20 cellular contexts compared by ENCODE assay signal in genomic region chr19:55690109-55690768, GRCh38. TPM values are rescaled to one million over a fixed set of nuclear protein-coding genes. Genes with fewer than 3 reads are reported as not detected.
DNase-seq lines count a peak whose midpoint lies in the region; ATAC-seq, FAIRE-seq and TF ChIP-seq lines count a peak whose summit lies in the region.
"Had no signal": no experiment of that assay in that cellular context is flagged by ENCODE, and none has a peak within 500 bp of the region (broad histone marks: within the 10 kb centered on the region; RNA-seq: fewer than 3 reads in every experiment).

No MANE protein-coding gene starts in this region.

- H3K27ac ChIP-seq in heart right ventricle, result no peak overlapping the region
- H3K27ac ChIP-seq in sigmoid colon, result no peak overlapping the region
- no peak overlapping the region for H3K27ac ChIP-seq in gastroesophageal sphincter

- DNase-seq in left cardiac atrium (peak; percentile 13), heart right ventricle (no peak), RCC 7860 (ENCODE audit: low spot score) (peak; percentile 27), left kidney (ENCODE audit: low read depth, low spot score) (peak; percentile 84), sigmoid colon (peak; percentile 58), urothelium cell line (ENCODE audit: low spot score) (no peak)
- DNase-seq in activated CD4-positive, alpha-beta T cell treated with anti-CD3 and anti-CD28 coated beads, Interleukin-2, amount 10 ng/mL, durations not matched to agents 7 days and 5 days, result no peak
- DNase-seq: 8988T, C1 segment of cervical spinal cord, DMS 273 treated with DMSO at 0.1 percent for 48 hours, GF-D8, NCI-H1092, NCI-H2227 treated with DMSO at 0.1 percent for 48 hours, NCI-H524, SJCRH30 had no signal

- FAIRE-seq in RCC 7860 (lab: Jason Lieb, UNC) (no peak), urothelium cell line (lab: Jason Lieb, UNC) (no peak)
- FAIRE-seq: GM12892, H54 had no signal

- H3K36me3 Mint-ChIP-seq in activated CD4-positive, alpha-beta T cell treated with anti-CD3 and anti-CD28 coated beads, Interleukin-2, amount 10 ng/mL, durations not matched to agents 7 days and 5 days (ENCODE audit: low read depth), result peaks cover 20% of the 10 kb centered on the region

- H3K27ac Mint-ChIP-seq in activated CD4-positive, alpha-beta T cell treated with anti-CD3 and anti-CD28 coated beads, Interleukin-2, amount 10 ng/mL, durations not matched to agents 7 days and 5 days, result no peak overlapping the region

- H3K9me3 Mint-ChIP-seq in activated CD4-positive, alpha-beta T cell treated with anti-CD3 and anti-CD28 coated beads, Interleukin-2, amount 10 ng/mL, durations not matched to agents 7 days and 5 days, result no peaks in the 10 kb centered on the region

- WGBS in heart right ventricle, 2 donors, result 94 to 95% methylated on average over 25 of the region's 25 CpGs
- 93 to 96% methylated on average over 25 of the region's 25 CpGs for WGBS in sigmoid colon, 2 donors
- 100% methylated on average over 2 of the region's 25 CpGs; no CpG with 5 or more reads in 1 of the 2 donors for WGBS in gastroesophageal sphincter (ENCODE audit: low coverage in 1 of 2), 2 donors

- POLR2A ChIA-PET in activated CD4-positive, alpha-beta T cell treated with anti-CD3 and anti-CD28 coated beads, Interleukin-2, amount 10 ng/mL, durations not matched to agents 7 days and 5 days (lab: Charles Lee), result no interaction called here

- H3K4me3 ChIP-seq in heart right ventricle, result no peak overlapping the region
- H3K4me3 ChIP-seq in sigmoid colon, result no peak overlapping the region
- no peak overlapping the region for H3K4me3 ChIP-seq in gastroesophageal sphincter
- H3K4me3 ChIP-seq: SJCRH30 had no signal

- intact Hi-C loops in left cardiac atrium (cut with DNase I) (no loop called here), heart right ventricle (cut with DNase I) (no loop called here), sigmoid colon (cut with DNase I) (no loop called here)

- peaks cover 0 to 19% (median 0%) of the 10 kb centered on the region in 9 donors for H3K4me1 ChIP-seq in heart right ventricle
- H3K4me1 ChIP-seq in sigmoid colon, result peaks cover 0 to 7% (median 0%) of the 10 kb centered on the region in 4 donors
- H3K4me1 ChIP-seq in gastroesophageal sphincter, result peaks cover 0 to 31% (median 0%) of the 10 kb centered on the region in 3 donors

- H3K9me3 ChIP-seq in heart right ventricle (no peaks in the 10 kb centered on the region), sigmoid colon (no peaks in the 10 kb centered on the region), gastroesophageal sphincter (no peaks in the 10 kb centered on the region)
- H3K9me3 ChIP-seq: Peyer's patch, SJCRH30 had no signal

- peaks cover 3% of the 10 kb centered on the region for H3K4me1 Mint-ChIP-seq in activated CD4-positive, alpha-beta T cell treated with anti-CD3 and anti-CD28 coated beads, Interleukin-2, amount 10 ng/mL, durations not matched to agents 7 days and 5 days

- H3K36me3 ChIP-seq in heart right ventricle (peaks cover 0 to 99% (median 65%) of the 10 kb centered on the region in 9 donors), sigmoid colon (peaks cover 42 to 98% (median 64%) of the 10 kb centered on the region in 4 donors), gastroesophageal sphincter (peaks cover 0 to 100% of the 10 kb centered on the region in 2 donors)

- no peaks in the 10 kb centered on the region for H3K27me3 Mint-ChIP-seq in activated CD4-positive, alpha-beta T cell treated with anti-CD3 and anti-CD28 coated beads, Interleukin-2, amount 10 ng/mL, durations not matched to agents 7 days and 5 days

- H3K27me3 ChIP-seq in heart right ventricle (no peaks in the 10 kb centered on the region), sigmoid colon (no peaks in the 10 kb centered on the region), gastroesophageal sphincter (no peaks in the 10 kb centered on the region)
- H3K27me3 ChIP-seq: Peyer's patch, SJCRH30 had no signal

- TF ChIP-seq CTCF in heart right ventricle (IDR thresholded peaks at IDR 0.05), result no peak
- no peak for TF ChIP-seq CTCF in sigmoid colon (IDR thresholded peaks at IDR 0.05)
- no peak for TF ChIP-seq CTCF in gastroesophageal sphincter (IDR thresholded peaks at IDR 0.05)

- no peak for ATAC-seq in left cardiac atrium
- ATAC-seq in heart right ventricle, result no peak
- no peak for ATAC-seq in gastroesophageal sphincter

- TF ChIP-seq POLR2A in sigmoid colon (IDR thresholded peaks at IDR 0.05) (no peak), gastroesophageal sphincter (IDR thresholded peaks at IDR 0.05) (no peak)

- TF ChIP-seq EP300 in sigmoid colon (IDR thresholded peaks at IDR 0.05) (no peak), gastroesophageal sphincter (IDR thresholded peaks at IDR 0.05) (no peak)

- CTCF ChIA-PET in activated CD4-positive, alpha-beta T cell treated with anti-CD3 and anti-CD28 coated beads, Interleukin-2, amount 10 ng/mL, durations not matched to agents 7 days and 5 days (lab: Charles Lee), result interaction anchor here (0.6 to 1.3 kb wide), 2 partner anchors 173 to 1243 kb away, joined by 3 read pairs; no protein-coding TSS in a partner anchor

- no peak overlapping the region for H3K4me3 Mint-ChIP-seq in activated CD4-positive, alpha-beta T cell treated with anti-CD3 and anti-CD28 coated beads, Interleukin-2, amount 10 ng/mL, durations not matched to agents 7 days and 5 days

RNA-seq across cellular contexts. Expression of gene EPN1, which starts 15.2 kb away (rescaled TPM):
- total RNA-seq in left cardiac atrium (100 to 1,000 TPM; 148 to 165 TPM), heart right ventricle (100 to 1,000 TPM; 127 to 305 (median 140) TPM), sigmoid colon (10 to 100 TPM; 22.8 to 54.3 (median 34.6) TPM), gastroesophageal sphincter (100 to 1,000 TPM in 1 of 4 donors, 10 to 100 TPM in 3; 44.8 to 165 (median 70.2) TPM)
- polyA plus RNA-seq in heart right ventricle (100 to 1,000 TPM; 134 to 140 TPM), sigmoid colon (100 to 1,000 TPM; 137 to 162 (median 146) TPM)
- total RNA-seq in activated CD4-positive, alpha-beta T cell treated with anti-CD3 and anti-CD28 coated beads, Interleukin-2, amount 10 ng/mL, durations not matched to agents 7 days and 5 days, result 10 to 100 TPM; 50.8 to 64.2 TPM

RNA-seq across cellular contexts. Expression of gene U2AF2, which starts 35.4 kb away (rescaled TPM):
- total RNA-seq in left cardiac atrium, result 10 to 100 TPM; 82.4 to 87.5 TPM
- 100 to 1,000 TPM in 1 of 10 donors, 10 to 100 TPM in 9; 64.1 to 100 (median 72.9) TPM for total RNA-seq in heart right ventricle
- 10 to 100 TPM; 75.5 to 90.2 TPM for polyA plus RNA-seq in heart right ventricle
- 10 to 100 TPM; 52.1 to 79.7 (median 65.4) TPM for total RNA-seq in sigmoid colon
- 100 to 1,000 TPM in 1 of 3 donors, 10 to 100 TPM in 2; 81.7 to 162 (median 86.9) TPM for polyA plus RNA-seq in sigmoid colon
- 10 to 100 TPM; 68.9 to 97.9 (median 91.4) TPM for total RNA-seq in gastroesophageal sphincter
- 100 to 1,000 TPM; 239 to 281 TPM for total RNA-seq in activated CD4-positive, alpha-beta T cell treated with anti-CD3 and anti-CD28 coated beads, Interleukin-2, amount 10 ng/mL, durations not matched to agents 7 days and 5 days

RNA-seq across cellular contexts. Expression of gene CCDC106, which starts 42.2 kb away (rescaled TPM):
- total RNA-seq in left cardiac atrium, result 10 to 100 TPM; 17.4 to 19.4 TPM
- total RNA-seq in heart right ventricle, result 10 to 100 TPM; 12.1 to 20.0 (median 13.3) TPM
- 10 to 100 TPM; 15.3 to 29.6 TPM for polyA plus RNA-seq in heart right ventricle
- 10 to 100 TPM; 16.6 to 22.9 (median 20.2) TPM for total RNA-seq in sigmoid colon
- 10 to 100 TPM in 2 of 3 donors, 1 to 10 TPM in 1; 5.5 to 10.8 (median 10.0) TPM for polyA plus RNA-seq in sigmoid colon
- total RNA-seq in gastroesophageal sphincter, result 10 to 100 TPM; 11.4 to 28.5 (median 15.5) TPM
- 1 to 10 TPM; 8.3 to 8.8 TPM for total RNA-seq in activated CD4-positive, alpha-beta T cell treated with anti-CD3 and anti-CD28 coated beads, Interleukin-2, amount 10 ng/mL, durations not matched to agents 7 days and 5 days

RNA-seq across cellular contexts. Expression of gene ZNF581, which starts 46.8 kb away (rescaled TPM):
- total RNA-seq in left cardiac atrium (1 to 10 TPM; 8.4 to 8.6 TPM), heart right ventricle (10 to 100 TPM in 1 of 10 donors, 1 to 10 TPM in 9; 4.0 to 15.6 (median 6.5) TPM), sigmoid colon (10 to 100 TPM; 18.2 to 43.2 (median 24.5) TPM), gastroesophageal sphincter (10 to 100 TPM in 3 of 4 donors, 1 to 10 TPM in 1; 8.4 to 17.5 (median 11.4) TPM)
- polyA plus RNA-seq in heart right ventricle (10 to 100 TPM in 1 of 2 donors, 1 to 10 TPM in 1; 5.6 to 10.8 TPM), sigmoid colon (10 to 100 TPM; 17.1 to 24.4 (median 23.4) TPM)
- 10 to 100 TPM; 24.1 to 25.5 TPM for total RNA-seq in activated CD4-positive, alpha-beta T cell treated with anti-CD3 and anti-CD28 coated beads, Interleukin-2, amount 10 ng/mL, durations not matched to agents 7 days and 5 days

RNA-seq across cellular contexts. Expression of gene NLRP9, which starts 48.0 kb away (rescaled TPM):
- not detected for total RNA-seq in left cardiac atrium
- total RNA-seq in heart right ventricle, result not detected
- not detected for polyA plus RNA-seq in heart right ventricle
- total RNA-seq in sigmoid colon, result not detected
- not detected for polyA plus RNA-seq in sigmoid colon
- not detected for total RNA-seq in gastroesophageal sphincter
- not detected for total RNA-seq in activated CD4-positive, alpha-beta T cell treated with anti-CD3 and anti-CD28 coated beads, Interleukin-2, amount 10 ng/mL, durations not matched to agents 7 days and 5 days
- total RNA-seq: MCF 10A, Peyer's patch had no signal

Comparison
In these comparisons a context has a peak if more than half of its experiments do, and no peak if none do; other contexts are left out.
1. DNase-seq: peak in left cardiac atrium (single experiment), RCC 7860 (single experiment), left kidney (single experiment) and sigmoid colon (single experiment); none in heart right ventricle (0 of 2), activated CD4-positive, alpha-beta T cell treated with anti-CD3 and anti-CD28 coated beads, Interleukin-2, amount 10 ng/mL, durations not matched to agents 7 days and 5 days (single experiment) and urothelium cell line (single experiment).